ENCODE assay signal across 32 cellular contexts in genomic region chr5:43815504-43815903, GRCh38.
"Had no signal": no experiment of that assay in that cellular context is flagged by ENCODE, and none has a peak within 500 bp of the region (broad histone marks: within the 10 kb centered on the region; RNA-seq: fewer than 3 reads in every experiment).

No MANE protein-coding gene starts in this region.

- H3K27me3 ChIP-seq: left lung, neural progenitor cell, neutrophil, right atrium auricular region, stomach, testis, thyroid gland, transverse colon, upper lobe of left lung, vagina had no signal

- FAIRE-seq: islet of Langerhans, kidney had no signal

- H3K36me3 ChIP-seq: left lung, lower lobe of right lung, neural progenitor cell, neutrophil, right atrium auricular region, stomach, thyroid gland, transverse colon, upper lobe of left lung, vagina had no signal

- H3K79me2 ChIP-seq: parathyroid adenoma had no signal

- H3K9me3 ChIP-seq: testis, thyroid gland had no signal

- H3K27ac ChIP-seq: left lung, lower lobe of right lung, neural progenitor cell, neutrophil, parathyroid adenoma, psoas muscle, right atrium auricular region, skin epidermis, stomach, testis, thyroid gland, transverse colon, upper lobe of left lung, vagina had no signal

- ATAC-seq: left colon; left lung; lower lobe of right lung; natural killer cell; psoas muscle; sciatic nerve; stimulated activated naive B cell treated with anti-CD40 and anti-IgM and Interleukin-4, amounts not matched to agents 10 μg/mL and 1 μg/mL and 100 μg/mL, for 72 hours; stimulated activated naive CD8-positive, alpha-beta T cell treated with anti-CD3 and anti-CD28 coated beads, Interleukin-15, Interleukin-2, amounts not matched to agents 100 U/mL and 50 U/mL, for 24 hours had no signal

- H3K4me3 ChIP-seq: left lung, lower lobe of right lung, neural progenitor cell, psoas muscle, right atrium auricular region, skin epidermis, stomach, testis, thyroid gland, transverse colon, upper lobe of left lung, vagina had no signal

- H3K4me1 ChIP-seq: left lung, lower lobe of right lung, neural progenitor cell, parathyroid adenoma, psoas muscle, right atrium auricular region, stomach, testis, thyroid gland, transverse colon, upper lobe of left lung, vagina had no signal

- DNase-seq: hypothalamus; immature natural killer cell; kidney; left colon; left lung; lower lobe of right lung; mammary epithelial cell; mesenchymal stem cell; naive B cell; natural killer cell; nephron progenitor cell; occipital lobe; psoas muscle; stimulated activated CD4-positive, alpha-beta T cell treated with anti-CD3 and anti-CD28 coated beads, Interleukin-12 subunit alpha, Interleukin-12 subunit beta, amount 100 ng/mL, for 4 hours; stimulated activated CD4-positive, alpha-beta T cell treated with anti-CD3 and anti-CD28 coated beads, Interleukin-15, amount 100 ng/mL, for 24 hours; stimulated activated CD4-positive, alpha-beta T cell treated with anti-CD3 and anti-CD28 coated beads, Interleukin-2, amount 100 ng/mL, for 24 hours; stimulated activated CD4-positive, alpha-beta T cell treated with anti-CD3 and anti-CD28 coated beads, Interleukin-4, amount 100 ng/mL, for 1 hour; stimulated activated naive B cell treated with anti-CD40 and anti-IgM and Interleukin-4, amounts not matched to agents 10 μg/mL and 1 μg/mL and 100 μg/mL, for 72 hours; stimulated activated naive CD8-positive, alpha-beta T cell treated with anti-CD3 and anti-CD28 coated beads, Interleukin-15, Interleukin-2, amounts not matched to agents 100 U/mL and 50 U/mL, for 24 hours; stomach; testis; thyroid gland; transverse colon; upper lobe of left lung had no signal

- H3K9ac ChIP-seq: neural progenitor cell, parathyroid adenoma had no signal

- H2AFZ ChIP-seq: neural progenitor cell, parathyroid adenoma had no signal

- H3K4me2 ChIP-seq: neural progenitor cell had no signal
